In genomic region chr14:55053500-55053899, GRCh38 we compare ENCODE assay signal across 10 cellular contexts. TPM values are rescaled to one million over a fixed set of nuclear protein-coding genes. Genes with fewer than 3 reads are reported as not detected.
A peak's percentile ranks its signal among the peaks of the same experiment; 100 is the strongest.
DNase-seq lines count a peak whose midpoint lies in the region; TF ChIP-seq lines count a peak whose summit lies in the region.
"Had no signal": no experiment of that assay in that cellular context is flagged by ENCODE, and none has a peak within 500 bp of the region (broad histone marks: within the 10 kb centered on the region; RNA-seq: fewer than 3 reads in every experiment).

No MANE protein-coding gene starts in this region.

- peak overlapping the region; percentile 100 for H3K9ac ChIP-seq in skeletal muscle satellite cell (ENCODE audit: low read depth, low read length)

- H3K4me3 ChIP-seq in foreskin fibroblast (ENCODE audit: low read depth in 1 of 2, low read length in 2 of 2), result peak overlapping the region; percentile 78 to 99
- H3K4me3 ChIP-seq in skeletal muscle satellite cell (ENCODE audit: low read length), result peak overlapping the region; percentile 99
- H3K4me3 ChIP-seq: mucosa of descending colon had no signal

- peaks cover 26% of the 10 kb centered on the region for H3K36me3 ChIP-seq in skeletal muscle satellite cell (ENCODE audit: insufficient read depth, low read length)

- no peaks in the 10 kb centered on the region for H3K9me3 Mint-ChIP-seq in activated CD4-positive, alpha-beta T cell treated with anti-CD3 and anti-CD28 coated beads, Interleukin-2, amount 10 ng/mL, durations not matched to agents 24 days and 14 days

- peak; percentile 53 for DNase-seq in activated CD4-positive, alpha-beta T cell treated with anti-CD3 and anti-CD28 coated beads, Interleukin-2, amount 10 ng/mL, durations not matched to agents 24 days and 14 days
- DNase-seq in activated CD4-positive, alpha-beta T cell treated with anti-CD3 and anti-CD28 coated beads for 1 hour, result no peak
- DNase-seq in foreskin fibroblast (no peak), NCI-H82 treated with DMSO at 0.1 percent for 48 hours (lab: John Stamatoyannopoulos, UW; ENCODE audit: unreplicated experiment) (no peak), activated gamma-delta T cell treated with Interleukin-2 at 50 U/mL for 16 hours (no peak), NCI-H1930 (lab: John Stamatoyannopoulos, UW) (no peak)
- DNase-seq: KBM-7, mucosa of descending colon had no signal

- H3K9me3 ChIP-seq in skeletal muscle satellite cell (replicated peaks; ENCODE audit: low read length), result no peaks in the 10 kb centered on the region
- H3K9me3 ChIP-seq: mucosa of descending colon had no signal

- peak overlapping the region; percentile 95 for H3K27ac ChIP-seq in VCaP

- H3K4me1 Mint-ChIP-seq in activated CD4-positive, alpha-beta T cell treated with anti-CD3 and anti-CD28 coated beads, Interleukin-2, amount 10 ng/mL, durations not matched to agents 24 days and 14 days, result peaks cover 38% of the 10 kb centered on the region

- H3K27ac Mint-ChIP-seq in activated CD4-positive, alpha-beta T cell treated with anti-CD3 and anti-CD28 coated beads, Interleukin-2, amount 10 ng/mL, durations not matched to agents 24 days and 14 days, result peak overlapping the region; percentile 14

- peak overlapping the region; percentile 93 for H3K4me3 Mint-ChIP-seq in activated CD4-positive, alpha-beta T cell treated with anti-CD3 and anti-CD28 coated beads, Interleukin-2, amount 10 ng/mL, durations not matched to agents 24 days and 14 days

- intact Hi-C loops in activated CD4-positive, alpha-beta T cell treated with anti-CD3 and anti-CD28 coated beads, Interleukin-2, amount 10 ng/mL, durations not matched to agents 24 days and 14 days (cut with micrococcal nuclease), result loop anchor here (5.0 kb wide), 1 partner anchor 151 kb away; the partner anchor contains the start of gene GCH1

- H3K4me1 ChIP-seq in skeletal muscle satellite cell (ENCODE audit: control insufficient read depth, insufficient read depth, low read length), result peaks cover 19% of the 10 kb centered on the region

- peak overlapping the region; percentile 81 for H3K4me2 ChIP-seq in skeletal muscle satellite cell (ENCODE audit: low read length)

- peaks cover 33% of the 10 kb centered on the region for H3K36me3 Mint-ChIP-seq in activated CD4-positive, alpha-beta T cell treated with anti-CD3 and anti-CD28 coated beads, Interleukin-2, amount 10 ng/mL, durations not matched to agents 24 days and 14 days (ENCODE audit: low read depth)

- H3K27me3 Mint-ChIP-seq in activated CD4-positive, alpha-beta T cell treated with anti-CD3 and anti-CD28 coated beads, Interleukin-2, amount 10 ng/mL, durations not matched to agents 24 days and 14 days, result no peaks in the 10 kb centered on the region

- TF ChIP-seq CTCF in VCaP (conservative IDR thresholded peaks at IDR 0.05) (no peak), foreskin fibroblast (IDR thresholded peaks at IDR 0.05; ENCODE audit: low read depth, low read length) (no peak)

- H3K27me3 ChIP-seq in skeletal muscle satellite cell (ENCODE audit: control insufficient read depth, insufficient read depth, low read length), result no peaks in the 10 kb centered on the region

RNA-seq across cellular contexts. Expression of gene MAPK1IP1L, which starts 2.1 kb away (rescaled TPM):
- total RNA-seq in activated CD4-positive, alpha-beta T cell treated with anti-CD3 and anti-CD28 coated beads, Interleukin-2, amount 10 ng/mL, durations not matched to agents 24 days and 14 days, result 142 and 144 TPM in 2 replicates
- 43.5 and 44.6 TPM in 2 replicates for total RNA-seq in skeletal muscle satellite cell (2012; rRNA removed)

RNA-seq across cellular contexts. Expression of gene SOCS4, which starts 26.5 kb away (rescaled TPM):
- 36.4 and 39.6 TPM in 2 replicates for total RNA-seq in activated CD4-positive, alpha-beta T cell treated with anti-CD3 and anti-CD28 coated beads, Interleukin-2, amount 10 ng/mL, durations not matched to agents 24 days and 14 days
- total RNA-seq in skeletal muscle satellite cell (2012; rRNA removed), result 15.5 and 15.7 TPM in 2 replicates

RNA-seq across cellular contexts. Expression of gene WDHD1, which starts 26.6 kb away (rescaled TPM):
- total RNA-seq in activated CD4-positive, alpha-beta T cell treated with anti-CD3 and anti-CD28 coated beads, Interleukin-2, amount 10 ng/mL, durations not matched to agents 24 days and 14 days, result 60.7 and 63.0 TPM in 2 replicates
- 12.4 and 14.9 TPM in 2 replicates for total RNA-seq in skeletal muscle satellite cell (2012; rRNA removed)
